Comparison of ENCODE assay signal across 17 cellular contexts in the genomic region with DNA sequence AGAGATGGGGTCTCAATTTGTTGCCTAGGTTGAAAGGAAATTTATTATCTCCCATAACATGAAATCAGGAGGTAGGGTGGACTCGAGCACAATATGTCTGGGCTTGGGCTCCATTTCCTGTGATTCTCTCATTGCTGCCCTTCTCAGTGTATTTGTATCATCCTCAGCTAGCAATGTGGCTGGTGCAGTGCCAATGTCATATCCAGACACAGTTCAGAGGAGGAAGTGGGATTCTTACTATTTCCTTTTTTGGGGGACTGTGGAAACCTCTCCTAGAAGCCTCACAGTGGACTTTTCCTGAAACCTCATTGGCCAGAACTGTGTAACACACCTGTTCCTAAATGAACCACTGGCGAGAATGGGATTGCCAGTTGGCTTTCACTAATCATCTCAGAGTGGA. TPM values are rescaled to one million over a fixed set of nuclear protein-coding genes. Genes with fewer than 3 reads are reported as not detected.
A peak's percentile ranks its signal among the peaks of the same experiment; 100 is the strongest.
DNase-seq lines count a peak whose midpoint lies in the region; ATAC-seq and TF ChIP-seq lines count a peak whose summit lies in the region.
"Had no signal": no experiment of that assay in that cellular context is flagged by ENCODE, and none has a peak within 500 bp of the region (broad histone marks: within the 10 kb centered on the region; RNA-seq: fewer than 3 reads in every experiment).

No MANE protein-coding gene starts in this region.

- H3K9me3 Mint-ChIP-seq in endodermal cell (peaks cover 5% of the 10 kb centered on the region), MCF 10A (ENCODE audit: unreplicated experiment) (peaks cover under 1% of the 10 kb centered on the region)
- H3K9me3 Mint-ChIP-seq in activated naive CD4-positive, alpha-beta T cell treated with anti-CD3 and anti-CD28 coated beads for 36 hours: peaks cover 2% of the 10 kb centered on the region

- H3K27me3 ChIP-seq in OCI-LY3 (ENCODE audit: low read depth, low read length) (no peaks in the 10 kb centered on the region), endodermal cell (ENCODE audit: control insufficient read depth, insufficient read depth, low read length, poor library complexity, severe bottlenecking) (no peaks in the 10 kb centered on the region)

- H3K9ac ChIP-seq in OCI-LY3 (ENCODE audit: low read length): peak overlapping the region; percentile 54
- no peak overlapping the region for H3K9ac ChIP-seq in endodermal cell (ENCODE audit: extremely low read depth, low read length, poor library complexity, severe bottlenecking)

- H3K4me1 ChIP-seq in OCI-LY3 (ENCODE audit: low read length) (peaks cover 66% of the 10 kb centered on the region), endodermal cell (ENCODE audit: control insufficient read depth, insufficient read depth, low read length) (no peaks in the 10 kb centered on the region)

- no peak overlapping the region for H3K27ac Mint-ChIP-seq in endodermal cell
- H3K27ac Mint-ChIP-seq in activated naive CD4-positive, alpha-beta T cell treated with anti-CD3 and anti-CD28 coated beads for 36 hours: no peak overlapping the region
- H3K27ac Mint-ChIP-seq in MCF 10A (ENCODE audit: low read depth, unreplicated experiment): no peak overlapping the region
- H3K27ac Mint-ChIP-seq: CD4-positive, alpha-beta memory T cell; H9 had no signal

- no peaks in the 10 kb centered on the region for H3K36me3 ChIP-seq in OCI-LY3 (replicated peaks; ENCODE audit: low read depth, low read length)
- no peaks in the 10 kb centered on the region for H3K36me3 ChIP-seq in endodermal cell (ENCODE audit: control insufficient read depth, insufficient read depth, low read length)

- H2AFZ ChIP-seq in OCI-LY3 (ENCODE audit: low read depth, low read length): no peak overlapping the region
- H2AFZ ChIP-seq: PC-9 had no signal

- H3K4me3 ChIP-seq in OCI-LY3 (ENCODE audit: low read length) (peak overlapping the region; percentile 13), endodermal cell (ENCODE audit: low read length) (no peak overlapping the region)
- H3K4me3 ChIP-seq: PC-9, SK-N-MC had no signal

- peak overlapping the region; percentile 58 for H3K4me2 ChIP-seq in OCI-LY3 (ENCODE audit: low read length)
- H3K4me2 ChIP-seq: PC-9 had no signal

- CTCF ChIA-PET in activated naive CD4-positive, alpha-beta T cell treated with anti-CD3 and anti-CD28 coated beads for 36 hours (lab: Charles Lee): no interaction called here
- CTCF ChIA-PET in MCF 10A (lab: Yijun Ruan, JAX): interaction anchor here (0.7 kb wide), 1 partner anchor 200 kb away, joined by 3 read pairs; no protein-coding TSS in a partner anchor

- DNase-seq in CD1c-positive myeloid dendritic cell (ENCODE audit: extremely low spot score): peak; percentile 59
- DNase-seq in KBM-7: peak; percentile 28
- peak; percentile 10 for DNase-seq in endodermal cell
- DNase-seq in activated naive CD4-positive, alpha-beta T cell treated with anti-CD3 and anti-CD28 coated beads for 36 hours: no peak
- DNase-seq in MCF 10A (ENCODE audit: unreplicated experiment): no peak
- no peak for DNase-seq in HUDEP-2 (lab: John Stamatoyannopoulos, UW; ENCODE audit: unreplicated experiment in 76 of 76)
- DNase-seq: CD4-positive, alpha-beta memory T cell; DND-41; H9; IMR-90; NCI-H1105 treated with DMSO at 0.1 percent for 48 hours; NCI-H1930; NCI-H524; PC-9 had no signal

- POLR2A ChIA-PET in MCF 10A (lab: Yijun Ruan, JAX): no interaction called here

- no peak for TF ChIP-seq CTCF in OCI-LY3 (IDR thresholded peaks at IDR 0.05; ENCODE audit: low read depth, low read length)
- no peak for TF ChIP-seq CTCF in endodermal cell (conservative IDR thresholded peaks at IDR 0.05)
- no peak for TF ChIP-seq CTCF in MCF 10A (IDR thresholded peaks at IDR 0.05; ENCODE audit: unreplicated experiment)

- H3K79me2 ChIP-seq in OCI-LY3 (ENCODE audit: low read length): no peaks in the 10 kb centered on the region

- no peaks in the 10 kb centered on the region for H4K20me1 ChIP-seq in OCI-LY3 (ENCODE audit: insufficient read depth, low read length)

- H3K27me3 Mint-ChIP-seq in endodermal cell (ENCODE audit: insufficient read depth): no peaks in the 10 kb centered on the region
- H3K27me3 Mint-ChIP-seq in activated naive CD4-positive, alpha-beta T cell treated with anti-CD3 and anti-CD28 coated beads for 36 hours (ENCODE audit: low read depth): peaks cover 4% of the 10 kb centered on the region
- no peaks in the 10 kb centered on the region for H3K27me3 Mint-ChIP-seq in MCF 10A (ENCODE audit: insufficient read depth, unreplicated experiment)

- H3K36me3 Mint-ChIP-seq in endodermal cell (ENCODE audit: low read depth): no peaks in the 10 kb centered on the region
- no peaks in the 10 kb centered on the region for H3K36me3 Mint-ChIP-seq in activated naive CD4-positive, alpha-beta T cell treated with anti-CD3 and anti-CD28 coated beads for 36 hours (ENCODE audit: low read depth)
- H3K36me3 Mint-ChIP-seq in MCF 10A (ENCODE audit: insufficient read depth, unreplicated experiment): no peaks in the 10 kb centered on the region
- H3K36me3 Mint-ChIP-seq: CD4-positive, alpha-beta memory T cell had no signal

- H3K4me1 Mint-ChIP-seq in endodermal cell (no peaks in the 10 kb centered on the region), MCF 10A (ENCODE audit: insufficient read depth, unreplicated experiment) (no peaks in the 10 kb centered on the region)
- no peaks in the 10 kb centered on the region for H3K4me1 Mint-ChIP-seq in activated naive CD4-positive, alpha-beta T cell treated with anti-CD3 and anti-CD28 coated beads for 36 hours (ENCODE audit: low read depth)
- H3K4me1 Mint-ChIP-seq: CD4-positive, alpha-beta memory T cell; H9 had no signal

- 92% methylated on average over 2 of the region's 2 CpGs; no CpG with 5 or more reads in 1 of the 2 experiments for WGBS in endodermal cell (ENCODE audit: insufficient coverage in 1 of 2, insufficient read length in 1 of 2), 2 experiments

- in situ Hi-C loops in KBM-7 (cut with MboI; ENCODE audit: low pct_unique_long_range_greater_than_20kb, low sequenced_read_pairs): no loop called here

- ATAC-seq in GM18870 (IDR thresholded peaks at IDR 0.05; ENCODE audit: unreplicated experiment): no peak

- H3K4me3 Mint-ChIP-seq in endodermal cell (no peak overlapping the region), MCF 10A (ENCODE audit: unreplicated experiment) (no peak overlapping the region)
- H3K4me3 Mint-ChIP-seq in activated naive CD4-positive, alpha-beta T cell treated with anti-CD3 and anti-CD28 coated beads for 36 hours: no peak overlapping the region
- H3K4me3 Mint-ChIP-seq: CD4-positive, alpha-beta memory T cell; H9 had no signal

- intact Hi-C loops in activated naive CD4-positive, alpha-beta T cell treated with anti-CD3 and anti-CD28 coated beads for 36 hours (cut with micrococcal nuclease): no loop called here
- intact Hi-C loops in MCF 10A (cut with micrococcal nuclease): no loop called here

- BruUV-seq in MCF 10A (replicated peaks; lab: Mats Ljungman, UMichigan): no TSS peak

- H3K9me3 ChIP-seq in OCI-LY3 (ENCODE audit: insufficient read depth, low read length) (no peaks in the 10 kb centered on the region), endodermal cell (ENCODE audit: control insufficient read depth, low read length) (no peaks in the 10 kb centered on the region)

- peak overlapping the region; percentile 91 for H3K27ac ChIP-seq in OCI-LY3 (ENCODE audit: low read length)
- H3K27ac ChIP-seq in endodermal cell (ENCODE audit: low read depth, low read length): no peak overlapping the region
- H3K27ac ChIP-seq: PC-9, SK-N-MC had no signal

RNA-seq across cellular contexts. Expression of gene SWAP70, which starts 21.0 kb away (rescaled TPM):
- total RNA-seq in endodermal cell (10 to 100 TPM; 28.8 to 30.7 TPM), MCF 10A (2022) (13.0 and 24.2 TPM in 2 replicates)
- 19.8 TPM for polyA plus RNA-seq in endodermal cell (2013, experiment 1 of 2)
- 19.6 TPM for polyA plus RNA-seq in endodermal cell (2013, experiment 2 of 2)
- total RNA-seq in activated naive CD4-positive, alpha-beta T cell treated with anti-CD3 and anti-CD28 coated beads for 36 hours: 1 to 10 TPM; 8.2 to 9.5 TPM

Comparison
In these comparisons a context has a peak if more than half of its experiments do, and no peak if none do; other contexts are left out.
1. DNase-seq: peak in CD1c-positive myeloid dendritic cell (single experiment), KBM-7 (single experiment) and endodermal cell (single experiment); none in activated naive CD4-positive, alpha-beta T cell treated with anti-CD3 and anti-CD28 coated beads for 36 hours (single experiment), MCF 10A (single experiment) and HUDEP-2 (0 of 76).